In genomic region chr14:46540986-46541385, GRCh38 we compare ENCODE assay signal across 8 cellular contexts.
"Had no signal": no experiment of that assay in that cellular context is flagged by ENCODE, and none has a peak within 500 bp of the region (broad histone marks: within the 10 kb centered on the region; RNA-seq: fewer than 3 reads in every experiment).

No MANE protein-coding gene starts in this region.

- H3K27ac ChIP-seq: HL-60 had no signal

- H3K36me3 Mint-ChIP-seq: IgD-negative memory B cell had no signal

- ATAC-seq: HepG2, K562 had no signal

- H3K27me3 Mint-ChIP-seq: IgD-negative memory B cell had no signal

- H3K4me3 ChIP-seq: K562 had no signal

- H3K4me1 Mint-ChIP-seq: IgD-negative memory B cell had no signal

- H3K27ac Mint-ChIP-seq: IgD-negative memory B cell had no signal

- FAIRE-seq: HepG2, HTR-8/SVneo, K562 had no signal

- H3K4me3 Mint-ChIP-seq: IgD-negative memory B cell had no signal

- DNase-seq: IMR-90, KBM-7, KG1 had no signal
